In genomic region chr6:90948540-90948939, GRCh38 we compare ENCODE assay signal across 26 cellular contexts.
A peak's percentile ranks its signal among the peaks of the same experiment; 100 is the strongest.
DNase-seq lines count a peak whose midpoint lies in the region; ATAC-seq and TF ChIP-seq lines count a peak whose summit lies in the region.
"Had no signal": no experiment of that assay in that cellular context is flagged by ENCODE, and none has a peak within 500 bp of the region (broad histone marks: within the 10 kb centered on the region; RNA-seq: fewer than 3 reads in every experiment).

No MANE protein-coding gene starts in this region.

- H3K18ac ChIP-seq in mesenchymal stem cell (ENCODE audit: low read depth in 1 of 2, low read length in 2 of 2), result no peak overlapping the region

- H2BK120ac ChIP-seq in mesenchymal stem cell (ENCODE audit: low read depth, low read length), result no peak overlapping the region

- 96% methylated on average over 8 of the region's 9 CpGs for WGBS in mesenchymal stem cell

- DNase-seq in left cardiac atrium (peak; percentile 18), left ventricle myocardium inferior (no peak), chondrocyte (ENCODE audit: low spot score) (peak; percentile 89), mesenchymal stem cell (no peak), pons (ENCODE audit: low spot score) (no peak), KG1 (lab: John Stamatoyannopoulos, UW) (no peak)
- no peak for DNase-seq in stimulated activated effector memory CD8-positive, alpha-beta T cell treated with anti-CD3 and anti-CD28 coated beads, Interleukin-12 subunit alpha, Interleukin-12 subunit beta, amount 100 ng/mL, for 72 hours (ENCODE audit: low spot score in 2 of 2)
- no peak for DNase-seq in NK-92 treated with Interleukin-12 subunit alpha and Interleukin-12 subunit beta, amount 100 ng/mL, for 24 hours (lab: John Stamatoyannopoulos, UW)
- DNase-seq: 8988T; ACHN; BE2C; C1 segment of cervical spinal cord; CD4-positive, alpha-beta memory T cell; CD4-positive, CD25-positive, alpha-beta regulatory T cell; CD8-positive, alpha-beta memory T cell; COR-L47; DMS 273 treated with DMSO at 0.1 percent for 48 hours; DMS153; DMS53; DMS79; DND-41; EL; GDM1 had no signal

- no peak overlapping the region for H3K4me3 Mint-ChIP-seq in chondrocyte (ENCODE audit: unreplicated experiment)
- no peak overlapping the region for H3K4me3 Mint-ChIP-seq in stimulated activated effector memory CD8-positive, alpha-beta T cell treated with anti-CD3 and anti-CD28 coated beads, Interleukin-12 subunit alpha, Interleukin-12 subunit beta, amount 100 ng/mL, for 72 hours
- H3K4me3 Mint-ChIP-seq: CD14-positive monocyte; CD4-positive, alpha-beta memory T cell; CD4-positive, CD25-positive, alpha-beta regulatory T cell; CD8-positive, alpha-beta memory T cell had no signal

- no peak overlapping the region for H2BK12ac ChIP-seq in mesenchymal stem cell (ENCODE audit: low read length in 2 of 2)

- no peaks in the 10 kb centered on the region for H3K36me3 ChIP-seq in left ventricle myocardium inferior
- H3K36me3 ChIP-seq in mesenchymal stem cell (ENCODE audit: control insufficient read depth in 1 of 2, insufficient read depth in 2 of 2, low read depth in 1 of 2, low read length in 2 of 2), result no peaks in the 10 kb centered on the region
- H3K36me3 ChIP-seq: BE2C, BLaER1 had no signal

- H3K27ac Mint-ChIP-seq in chondrocyte (ENCODE audit: unreplicated experiment), result no peak overlapping the region
- no peak overlapping the region for H3K27ac Mint-ChIP-seq in stimulated activated effector memory CD8-positive, alpha-beta T cell treated with anti-CD3 and anti-CD28 coated beads, Interleukin-12 subunit alpha, Interleukin-12 subunit beta, amount 100 ng/mL, for 72 hours
- H3K27ac Mint-ChIP-seq: CD14-positive monocyte; CD4-positive, alpha-beta memory T cell; CD4-positive, CD25-positive, alpha-beta regulatory T cell; CD8-positive, alpha-beta memory T cell had no signal

- H2AK5ac ChIP-seq in mesenchymal stem cell (ENCODE audit: low read length, severe bottlenecking), result no peak overlapping the region

- H3K9ac ChIP-seq in mesenchymal stem cell (ENCODE audit: low read length), result no peak overlapping the region
- H3K9ac ChIP-seq: BLaER1 had no signal

- H3K27ac ChIP-seq in left ventricle myocardium inferior (replicated peaks) (no peak overlapping the region), mesenchymal stem cell (ENCODE audit: low read length, poor library complexity, severe bottlenecking) (no peak overlapping the region)
- H3K27ac ChIP-seq: BLaER1 had no signal

- no peak for TF ChIP-seq CTCF in left ventricle myocardium inferior (IDR thresholded peaks at IDR 0.05; ENCODE audit: borderline replicate concordance)
- no peak for TF ChIP-seq CTCF in chondrocyte (IDR thresholded peaks at IDR 0.05)

- no peaks in the 10 kb centered on the region for H3K27me3 Mint-ChIP-seq in chondrocyte (ENCODE audit: low read depth)
- H3K27me3 Mint-ChIP-seq: CD4-positive, alpha-beta memory T cell; CD4-positive, CD25-positive, alpha-beta regulatory T cell; CD8-positive, alpha-beta memory T cell had no signal

- H4K91ac ChIP-seq in mesenchymal stem cell (ENCODE audit: low read length), result peak overlapping the region; percentile 15

- H3K4me1 Mint-ChIP-seq in chondrocyte (ENCODE audit: low read depth), result no peaks in the 10 kb centered on the region
- H3K4me1 Mint-ChIP-seq in stimulated activated effector memory CD8-positive, alpha-beta T cell treated with anti-CD3 and anti-CD28 coated beads, Interleukin-12 subunit alpha, Interleukin-12 subunit beta, amount 100 ng/mL, for 72 hours, result no peaks in the 10 kb centered on the region
- H3K4me1 Mint-ChIP-seq: CD14-positive monocyte; CD4-positive, alpha-beta memory T cell; CD4-positive, CD25-positive, alpha-beta regulatory T cell; CD8-positive, alpha-beta memory T cell had no signal

- intact Hi-C loops in left cardiac atrium (cut with DNase I), result no loop called here
- intact Hi-C loops in left ventricle myocardium inferior (cut with micrococcal nuclease), result no loop called here

- H3K23ac ChIP-seq in mesenchymal stem cell (ENCODE audit: low read length in 2 of 2), result no peak overlapping the region

- H3K9me3 Mint-ChIP-seq in chondrocyte (ENCODE audit: low read depth), result peaks cover 2% of the 10 kb centered on the region
- H3K9me3 Mint-ChIP-seq in stimulated activated effector memory CD8-positive, alpha-beta T cell treated with anti-CD3 and anti-CD28 coated beads, Interleukin-12 subunit alpha, Interleukin-12 subunit beta, amount 100 ng/mL, for 72 hours, result no peaks in the 10 kb centered on the region
- H3K9me3 Mint-ChIP-seq: CD4-positive, alpha-beta memory T cell; CD4-positive, CD25-positive, alpha-beta regulatory T cell; CD8-positive, alpha-beta memory T cell had no signal

- H3K4me1 ChIP-seq in left ventricle myocardium inferior, result no peaks in the 10 kb centered on the region
- no peaks in the 10 kb centered on the region for H3K4me1 ChIP-seq in mesenchymal stem cell (ENCODE audit: control insufficient read depth, insufficient read depth, low read depth, low read length)
- H3K4me1 ChIP-seq: BE2C, BLaER1 had no signal

- no peaks in the 10 kb centered on the region for H3K79me1 ChIP-seq in mesenchymal stem cell (replicated peaks; ENCODE audit: low read length, poor library complexity, severe bottlenecking)

- no peaks in the 10 kb centered on the region for H3K27me3 ChIP-seq in left ventricle myocardium inferior (ENCODE audit: low read depth)
- no peaks in the 10 kb centered on the region for H3K27me3 ChIP-seq in mesenchymal stem cell (ENCODE audit: control insufficient read depth in 1 of 2, insufficient read depth in 1 of 2, low read length in 2 of 2)
- H3K27me3 ChIP-seq: BLaER1 had no signal

- H2BK5ac ChIP-seq in mesenchymal stem cell (ENCODE audit: low read depth, low read length, poor library complexity, severe bottlenecking), result no peak overlapping the region

- no peak overlapping the region for H4K8ac ChIP-seq in mesenchymal stem cell (ENCODE audit: low read length)

- no peak overlapping the region for H3K4me3 ChIP-seq in left ventricle myocardium inferior
- no peak overlapping the region for H3K4me3 ChIP-seq in mesenchymal stem cell (ENCODE audit: insufficient read depth in 1 of 2, low read depth in 1 of 2, low read length in 2 of 2)
- H3K4me3 ChIP-seq: BLaER1, GM12878 had no signal

- ATAC-seq in left cardiac atrium, result no peak
- peak; percentile 20 for ATAC-seq in stimulated activated effector memory CD8-positive, alpha-beta T cell treated with anti-CD3 and anti-CD28 coated beads, Interleukin-12 subunit alpha, Interleukin-12 subunit beta, amount 100 ng/mL, for 72 hours
- ATAC-seq: GM12878 had no signal

- H3K14ac ChIP-seq in mesenchymal stem cell (ENCODE audit: low read length in 2 of 2), result no peak overlapping the region

- peaks cover 7% of the 10 kb centered on the region for H3K9me3 ChIP-seq in left ventricle myocardium inferior (replicated peaks)
- no peaks in the 10 kb centered on the region for H3K9me3 ChIP-seq in mesenchymal stem cell (ENCODE audit: control insufficient read depth, low read length)
- H3K9me3 ChIP-seq: BE2C, BLaER1 had no signal

- H3K36me3 Mint-ChIP-seq in chondrocyte (ENCODE audit: low read depth), result no peaks in the 10 kb centered on the region
- no peaks in the 10 kb centered on the region for H3K36me3 Mint-ChIP-seq in stimulated activated effector memory CD8-positive, alpha-beta T cell treated with anti-CD3 and anti-CD28 coated beads, Interleukin-12 subunit alpha, Interleukin-12 subunit beta, amount 100 ng/mL, for 72 hours
- H3K36me3 Mint-ChIP-seq: CD14-positive monocyte; CD4-positive, alpha-beta memory T cell; CD4-positive, CD25-positive, alpha-beta regulatory T cell; CD8-positive, alpha-beta memory T cell had no signal

- no peak overlapping the region for H3K4ac ChIP-seq in mesenchymal stem cell (ENCODE audit: low read depth in 1 of 2, low read length in 2 of 2)

- no peak overlapping the region for H2BK15ac ChIP-seq in mesenchymal stem cell (ENCODE audit: low read depth, poor library complexity, severe bottlenecking)

- H3K4me2 ChIP-seq in mesenchymal stem cell (ENCODE audit: low read length, poor library complexity, severe bottlenecking), result no peak overlapping the region
- H3K4me2 ChIP-seq: BLaER1 had no signal

- H2AFZ ChIP-seq in mesenchymal stem cell (ENCODE audit: low read depth, low read length), result no peak overlapping the region

Comparison
In these comparisons a context has a peak if more than half of its experiments do, and no peak if none do; other contexts are left out.
1. DNase-seq: peak in left cardiac atrium (single experiment) and chondrocyte (single experiment); none in left ventricle myocardium inferior (single experiment), mesenchymal stem cell (single experiment), stimulated activated effector memory CD8-positive, alpha-beta T cell treated with anti-CD3 and anti-CD28 coated beads, Interleukin-12 subunit alpha, Interleukin-12 subunit beta, amount 100 ng/mL, for 72 hours (0 of 2), pons (single experiment), NK-92 treated with Interleukin-12 subunit alpha and Interleukin-12 subunit beta, amount 100 ng/mL, for 24 hours (single experiment) and KG1 (single experiment).